Comparison of ENCODE assay signal across 5 cellular contexts in genomic region chr19:46852830-46853229, GRCh38.
"Had no signal": no experiment of that assay in that cellular context is flagged by ENCODE, and none has a peak within 500 bp of the region (broad histone marks: within the 10 kb centered on the region; RNA-seq: fewer than 3 reads in every experiment).

No MANE protein-coding gene starts in this region.

- H2AFZ ChIP-seq: GM23248 had no signal

- H3K27ac ChIP-seq: GM23248 had no signal

- H3K4me3 ChIP-seq: GM23248 had no signal

- H3K9ac ChIP-seq: GM23248 had no signal

- DNase-seq: GM23248, GOT3, H9, HCEC 1CT, KBM-7 had no signal
